Comparison of ENCODE assay signal across 9 cellular contexts in genomic region chr19:9431475-9431874, GRCh38. TPM values are rescaled to one million over a fixed set of nuclear protein-coding genes. Genes with fewer than 3 reads are reported as not detected.
DNase-seq lines count a peak whose midpoint lies in the region; ATAC-seq and TF ChIP-seq lines count a peak whose summit lies in the region.
"Had no signal": no experiment of that assay in that cellular context is flagged by ENCODE, and none has a peak within 500 bp of the region (broad histone marks: within the 10 kb centered on the region; RNA-seq: fewer than 3 reads in every experiment).

No MANE protein-coding gene starts in this region.

- peak; percentile 34 for DNase-seq in DMS 273 (lab: John Stamatoyannopoulos, UW; ENCODE audit: unreplicated experiment)
- DNase-seq in DMS 273 treated with DMSO at 0.1 percent for 48 hours (lab: John Stamatoyannopoulos, UW): no peak
- peak; percentile 3 for DNase-seq in NCI-H1092 (lab: John Stamatoyannopoulos, UW)
- peak; percentile 14 for DNase-seq in activated effector memory CD4-positive, alpha-beta T cell treated with Interleukin-2 at 50 U/mL for 16 hours
- no peak for DNase-seq in left lung
- no peak for DNase-seq in epidermal melanocyte (ENCODE audit: insufficient read length, low spot score)
- DNase-seq: activated B cell treated with CpG ODN at 0.5 μM for 24 hours had no signal

- no peak overlapping the region for H3K4me3 ChIP-seq in left lung

- ATAC-seq in left lung (no peak), GM21529 (IDR thresholded peaks at IDR 0.05; ENCODE audit: unreplicated experiment) (no peak), GM18861 (IDR thresholded peaks at IDR 0.05; ENCODE audit: unreplicated experiment) (no peak)

- no peaks in the 10 kb centered on the region for H3K27me3 ChIP-seq in left lung

- intact Hi-C loops in left lung (cut with DNase I): no loop called here

- peaks cover 0 to 24% of the 10 kb centered on the region in 2 donors for H3K4me1 ChIP-seq in left lung

- H3K36me3 ChIP-seq in left lung: peaks cover 3 to 68% of the 10 kb centered on the region in 2 donors

- peak; percentile 15 to 59 for TF ChIP-seq CTCF in left lung (IDR thresholded peaks at IDR 0.05)

- H3K27ac ChIP-seq in left lung: no peak overlapping the region

- peaks cover 0 to 5% of the 10 kb centered on the region in 2 donors for H3K9me3 ChIP-seq in left lung

RNA-seq across cellular contexts. Expression of gene ZNF266, which starts 3.9 kb away (rescaled TPM):
- total RNA-seq in left lung: 10 to 100 TPM; 15.4 to 16.2 TPM

Comparison
In these comparisons a context has a peak if more than half of its experiments do, and no peak if none do; other contexts are left out.
1. DNase-seq: peak in DMS 273 (single experiment), NCI-H1092 (single experiment) and activated effector memory CD4-positive, alpha-beta T cell treated with Interleukin-2 at 50 U/mL for 16 hours (single experiment); none in DMS 273 treated with DMSO at 0.1 percent for 48 hours (single experiment), left lung (0 of 2) and epidermal melanocyte (single experiment).